8 cellular contexts compared by ENCODE assay signal in genomic region chr1:39407889-39408640, GRCh38.
DNase-seq lines count a peak whose midpoint lies in the region; ATAC-seq and TF ChIP-seq lines count a peak whose summit lies in the region.

No MANE protein-coding gene starts in this region.

- H3K27ac ChIP-seq in brain microvascular endothelial cell (peak overlapping the region; percentile 58), aorta (ENCODE audit: low read depth in 1 of 2, low read length in 2 of 2) (peak overlapping the region; percentile 89 to 92)

- H3K27me3 ChIP-seq in brain microvascular endothelial cell (replicated peaks) (no peaks in the 10 kb centered on the region), aorta (ENCODE audit: control insufficient read depth in 1 of 2, insufficient read depth in 2 of 2, low read length in 1 of 2) (no peaks in the 10 kb centered on the region)

- 4 to 5% methylated on average over 38 of the region's 38 CpGs for WGBS in aorta, 2 donors

- peaks cover 4 to 5% of the 10 kb centered on the region in 2 donors for H3K4me1 ChIP-seq in aorta (ENCODE audit: control insufficient read depth in 1 of 2, insufficient read depth in 2 of 2, low read length in 2 of 2)

- H3K4me3 ChIP-seq in brain microvascular endothelial cell (ENCODE audit: low read depth, low read length) (peak overlapping the region; percentile 67), aorta (ENCODE audit: low read length in 2 of 2) (peak overlapping the region; percentile 36 to 46)

- peak; percentile 11 for TF ChIP-seq CTCF in brain microvascular endothelial cell (IDR thresholded peaks at IDR 0.05; ENCODE audit: low read depth, low read length, missing control alignments)

- peak; percentile 49 for DNase-seq in M059J (ENCODE audit: low read depth)
- DNase-seq in brain microvascular endothelial cell = no peak
- DNase-seq in midbrain (lab: John Stamatoyannopoulos, UW) = peak; percentile 38
- DNase-seq in aorta = no peak
- DNase-seq in KG1 (lab: John Stamatoyannopoulos, UW) = no peak
- no peak for DNase-seq in HCEC 1CT

- H3K9me3 ChIP-seq in aorta (ENCODE audit: control insufficient read depth, low read length) = no peaks in the 10 kb centered on the region

- in situ Hi-C loops in brain microvascular endothelial cell (cut with HindIII; ENCODE audit: low pct_ligation_motif_present, low sequenced_read_pairs) = no loop called here

- intact Hi-C loops in aorta (cut with DNase I) = no loop called here

- H3K36me3 ChIP-seq in brain microvascular endothelial cell (replicated peaks) (peaks cover 5% of the 10 kb centered on the region), aorta (ENCODE audit: control insufficient read depth in 1 of 2, insufficient read depth in 2 of 2, low read length in 1 of 2) (no peaks in the 10 kb centered on the region)

- peak; percentile 5 for ATAC-seq in GM18861 (IDR thresholded peaks at IDR 0.05; ENCODE audit: unreplicated experiment)
- ATAC-seq in aorta (ENCODE audit: low FRiP score) = no peak
- no peak for ATAC-seq in GM19023 (IDR thresholded peaks at IDR 0.05; ENCODE audit: unreplicated experiment)

Comparison
In these comparisons a context has a peak if more than half of its experiments do, and no peak if none do; other contexts are left out.
1. DNase-seq: peak in M059J (single experiment) and midbrain (single experiment); none in brain microvascular endothelial cell (single experiment), aorta (0 of 2), KG1 (single experiment) and HCEC 1CT (single experiment).